ENCODE assay signal across 8 cellular contexts in the genomic region with DNA sequence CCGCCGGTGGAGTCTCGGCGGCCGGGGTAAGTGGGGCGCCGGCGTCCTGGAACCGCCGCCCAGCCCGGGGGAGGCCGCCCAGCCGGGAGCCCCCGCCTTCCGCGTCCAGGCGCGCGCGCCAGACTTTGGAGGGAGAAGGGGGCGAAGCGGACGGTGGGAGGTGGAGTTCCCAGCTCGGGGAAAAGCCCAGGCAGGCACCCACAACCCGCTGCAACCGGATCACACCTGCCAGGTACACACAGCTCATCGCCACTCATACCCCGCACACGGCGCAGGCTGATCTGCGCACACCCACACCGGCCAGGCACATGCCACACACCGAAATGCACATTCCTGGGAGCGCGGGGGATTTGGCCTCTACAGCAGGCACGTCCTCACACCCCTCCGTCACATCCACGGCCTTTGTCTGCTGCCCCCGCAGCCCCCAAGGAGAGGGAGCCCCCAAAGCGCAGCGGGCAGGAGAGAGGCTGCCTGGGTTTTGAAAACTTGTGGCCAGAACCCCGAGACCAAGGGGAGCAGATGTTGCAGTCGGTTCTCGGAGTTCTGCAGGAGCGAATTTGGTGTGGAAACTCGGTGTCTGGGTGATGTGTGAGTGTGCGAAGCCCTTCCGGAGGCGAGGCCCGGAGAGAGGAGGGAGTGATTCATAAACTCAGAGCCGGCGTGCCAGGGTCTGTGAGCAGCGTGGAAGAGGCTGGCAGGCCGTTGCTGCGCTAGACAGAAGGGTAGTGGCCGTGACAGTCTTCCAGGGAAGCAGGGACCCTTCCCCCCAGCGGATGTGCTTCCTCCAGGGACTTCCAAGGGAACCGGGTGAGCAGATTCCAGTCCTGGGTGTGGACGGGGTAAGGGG. TPM values are rescaled to one million over a fixed set of nuclear protein-coding genes. Genes with fewer than 3 reads are reported as not detected.
DNase-seq lines count a peak whose midpoint lies in the region; ATAC-seq and TF ChIP-seq lines count a peak whose summit lies in the region.

No MANE protein-coding gene starts in this region.

- in situ Hi-C loops in GM18951 (cut with MboI; ENCODE audit: low sequenced_read_pairs, unreplicated experiment) = no loop called here

- peak; percentile 81 to 84 for DNase-seq in cardiac fibroblast (ENCODE audit: low read depth in 2 of 2)
- peak in 1 of 2 donors; percentile 33 for DNase-seq in left colon
- DNase-seq in stimulated activated CD4-positive, alpha-beta T cell treated with anti-CD3 and anti-CD28 coated beads, Interleukin-1b, Interleukin-23, amount 100 ng/mL, for 48 hours = peak; percentile 57
- no peak for DNase-seq in NCI-H1417 (lab: John Stamatoyannopoulos, UW)
- no peak for DNase-seq in NCI-H1092 (lab: John Stamatoyannopoulos, UW)

- no peak for TF ChIP-seq CTCF in cardiac fibroblast (IDR thresholded peaks at IDR 0.05; ENCODE audit: low read depth, low read length)

- intact Hi-C loops in left colon (cut with DNase I, micrococcal nuclease) = no loop called here

- peak; percentile 34 for TF ChIP-seq POLR2A in GM18951 (IDR thresholded peaks at IDR 0.05; ENCODE audit: extremely low read depth, insufficient read depth, insufficient read length)

- H3K4me3 ChIP-seq in cardiac fibroblast (replicated peaks in 1 of 2; ENCODE audit: low read depth in 2 of 2, low read length in 2 of 2) = peak overlapping the region; percentile 73 to 80

- ATAC-seq in SK-N-SH treated with all-trans-retinoic acid at 6 μM for 48 hours (peak; percentile 80), left colon (peak; percentile 64), GM18867 (IDR thresholded peaks at IDR 0.05; ENCODE audit: unreplicated experiment) (no peak)

TF ChIP-seq in SK-N-SH treated with all-trans-retinoic acid at 6 μM for 48 hours, 23 proteins besides CTCF, POLR2A, EP300 and RAD21:
- TF ChIP-seq PATZ1 (CRISPR knock-in tag; IDR thresholded peaks at IDR 0.05; ENCODE audit: borderline replicate concordance) (peak; percentile 43; the same call in 1 of the 2 replicates), ZFP30 (CRISPR knock-in tag; IDR thresholded peaks at IDR 0.05) (no peak)

RNA-seq across cellular contexts. Expression of gene CHST3, which starts 0.7 kb away (rescaled TPM):
- total RNA-seq in left colon = 1 to 10 TPM; 1.1 to 2.7 TPM

Comparison
In these comparisons a context has a peak if more than half of its experiments do, and no peak if none do; other contexts are left out.
1. DNase-seq: peak in cardiac fibroblast (2 of 2) and stimulated activated CD4-positive, alpha-beta T cell treated with anti-CD3 and anti-CD28 coated beads, Interleukin-1b, Interleukin-23, amount 100 ng/mL, for 48 hours (single experiment); none in NCI-H1417 (0 of 3) and NCI-H1092 (single experiment).